ENCODE assay signal across 24 cellular contexts in genomic region chr5:129114539-129115193, GRCh38. TPM values are rescaled to one million over a fixed set of nuclear protein-coding genes. Genes with fewer than 3 reads are reported as not detected.
DNase-seq lines count a peak whose midpoint lies in the region; ATAC-seq, FAIRE-seq and TF ChIP-seq lines count a peak whose summit lies in the region.
"Had no signal": no experiment of that assay in that cellular context is flagged by ENCODE, and none has a peak within 500 bp of the region (broad histone marks: within the 10 kb centered on the region; RNA-seq: fewer than 3 reads in every experiment).

No MANE protein-coding gene starts in this region.

- in situ Hi-C loops in HepG2 (cut with HindIII; ENCODE audit: extremely low pct_ligation_motif_present, low pct_unique_long_range_greater_than_20kb) = loop anchor here (25.0 kb wide), 1 partner anchor 902 kb away; no protein-coding TSS in a partner anchor

- H3K4me1 Mint-ChIP-seq in CD8-positive, alpha-beta T cell (ENCODE audit: low read depth) = no peaks in the 10 kb centered on the region

- H3K27ac ChIP-seq in CD8-positive, alpha-beta T cell (ENCODE audit: low read depth, low read length) = no peak overlapping the region
- H3K27ac ChIP-seq in HepG2 (ENCODE audit: extremely low read length, insufficient read depth, low read length) = no peak overlapping the region
- H3K27ac ChIP-seq: BLaER1, KMS-11, PC-9 had no signal

- no peak for FAIRE-seq in HepG2 (lab: Jason Lieb, UNC)
- FAIRE-seq: D721Med, H54, HTR-8/SVneo had no signal

- H3K4me2 ChIP-seq in HepG2 (ENCODE audit: low read depth, low read length) = no peak overlapping the region
- H3K4me2 ChIP-seq: BLaER1, KMS-11, PC-9 had no signal

- no peaks in the 10 kb centered on the region for H3K79me2 ChIP-seq in HepG2 (ENCODE audit: insufficient read depth, low read length)

- no peak overlapping the region for H3K4me3 Mint-ChIP-seq in CD8-positive, alpha-beta T cell

- H4K20me1 ChIP-seq in HepG2 (ENCODE audit: insufficient read depth, low read length) = no peaks in the 10 kb centered on the region
- H4K20me1 ChIP-seq: BLaER1 had no signal

- no peaks in the 10 kb centered on the region for H3K9me3 Mint-ChIP-seq in activated naive CD4-positive, alpha-beta T cell treated with anti-CD3 and anti-CD28 coated beads, Interleukin-2, amount 50 U/mL, for 72 hours
- no peaks in the 10 kb centered on the region for H3K9me3 Mint-ChIP-seq in CD8-positive, alpha-beta T cell

- no peaks in the 10 kb centered on the region for H3K27me3 Mint-ChIP-seq in CD8-positive, alpha-beta T cell (ENCODE audit: low read depth)

- intact Hi-C loops in CD8-positive, alpha-beta T cell (cut with DNase I, micrococcal nuclease) = no loop called here
- intact Hi-C loops in HepG2 (cut with micrococcal nuclease; ENCODE audit: unreplicated experiment) = no loop called here

- H3K9ac ChIP-seq in HepG2 (ENCODE audit: insufficient read depth, low read depth, low read length) = no peak overlapping the region
- H3K9ac ChIP-seq: BLaER1, KMS-11 had no signal

- POLR2A ChIA-PET in CD8-positive, alpha-beta T cell (lab: Charles Lee) = interaction anchor here (0.6 kb wide), 1 partner anchor 16 kb away, joined by 3 read pairs; no protein-coding TSS in a partner anchor
- POLR2A ChIA-PET in HepG2 (lab: Yijun Ruan, JAX) = no interaction called here

- TSS peak; percentile 1 for BruUV-seq in HepG2 (replicated peaks; lab: Mats Ljungman, UMichigan)

- ATAC-seq in activated naive CD4-positive, alpha-beta T cell treated with anti-CD3 and anti-CD28 coated beads, Interleukin-2, amount 50 U/mL, for 72 hours = peak; percentile 31 to 88
- ATAC-seq in CD8-positive, alpha-beta T cell = peak; percentile 38
- ATAC-seq in HG02885 (IDR thresholded peaks at IDR 0.05; ENCODE audit: poor library complexity, unreplicated experiment) (peak; percentile 56), HepG2 (no peak), HG03135 (IDR thresholded peaks at IDR 0.05; ENCODE audit: unreplicated experiment) (no peak)

- H3K27me3 ChIP-seq in CD8-positive, alpha-beta T cell (ENCODE audit: insufficient read depth, low read length) = no peaks in the 10 kb centered on the region
- no peaks in the 10 kb centered on the region for H3K27me3 ChIP-seq in HepG2 (ENCODE audit: control insufficient read depth in 1 of 2, insufficient read depth in 2 of 2, low read length in 2 of 2)
- H3K27me3 ChIP-seq: BLaER1 had no signal

- no peaks in the 10 kb centered on the region for H3K9me3 ChIP-seq in CD8-positive, alpha-beta T cell (ENCODE audit: low read length)
- no peaks in the 10 kb centered on the region for H3K9me3 ChIP-seq in HepG2 (ENCODE audit: low read length)
- H3K9me3 ChIP-seq: BLaER1 had no signal

- TF ChIP-seq CTCF in CD8-positive, alpha-beta T cell (IDR thresholded peaks at IDR 0.05) = no peak
- TF ChIP-seq CTCF in HepG2 (CRISPR knock-in tag; IDR thresholded peaks at IDR 0.05) = no peak

- H3K4me3 ChIP-seq in CD8-positive, alpha-beta T cell (ENCODE audit: low read depth, low read length) = no peak overlapping the region
- H3K4me3 ChIP-seq in HepG2 (replicated peaks in 1 of 3; ENCODE audit: insufficient read depth in 1 of 3, low read depth in 2 of 3, low read length in 3 of 3) = no peak overlapping the region
- H3K4me3 ChIP-seq: BLaER1, PC-9 had no signal

- H3K27ac Mint-ChIP-seq in activated naive CD4-positive, alpha-beta T cell treated with anti-CD3 and anti-CD28 coated beads, Interleukin-2, amount 50 U/mL, for 72 hours = no peak overlapping the region
- no peak overlapping the region for H3K27ac Mint-ChIP-seq in CD8-positive, alpha-beta T cell

- no peak for TF ChIP-seq EP300 in HepG2 (IDR thresholded peaks at IDR 0.05; ENCODE audit: low read depth in 2 of 2, low read length in 2 of 2)
- TF ChIP-seq EP300 in HepG2 (CRISPR knock-in tag; IDR thresholded peaks at IDR 0.05; ENCODE audit: borderline replicate concordance) = no peak

- DNase-seq in activated naive CD4-positive, alpha-beta T cell treated with anti-CD3 and anti-CD28 coated beads, Interleukin-2, amount 50 U/mL, for 72 hours (ENCODE audit: low spot score in 2 of 2) = no peak
- DNase-seq in activated naive CD4-positive, alpha-beta T cell treated with anti-CD3 and anti-CD28 coated beads, Interleukin-2, amount 50 U/mL, for 16 hours = no peak
- DNase-seq in CD8-positive, alpha-beta T cell = no peak
- DNase-seq in HepG2 (ENCODE audit: low spot score) (no peak), HK-2 (ENCODE audit: unreplicated experiment) (no peak)
- DNase-seq: DMS53, EL, IMR-90, NCI-H1105, NCI-H146, NCI-H2029, NCI-H2227 treated with DMSO at 0.1 percent for 48 hours, NCI-H510A treated with DMSO at 0.1 percent for 48 hours, NCI-H748 treated with DMSO at 0.1 percent for 48 hours, PC-9, RPMI8226, SHP77 had no signal

- 97% methylated on average over 10 of the region's 10 CpGs for WGBS in HepG2 (ENCODE audit: low lambda C conversion rate)

- H3K4me1 ChIP-seq in CD8-positive, alpha-beta T cell (ENCODE audit: insufficient read depth, low read length) = no peaks in the 10 kb centered on the region
- H3K4me1 ChIP-seq in HepG2 (ENCODE audit: insufficient read depth, low read length) = no peaks in the 10 kb centered on the region
- H3K4me1 ChIP-seq: BLaER1 had no signal

- no peak for TF ChIP-seq POLR2A in HepG2 (IDR thresholded peaks at IDR 0.05; ENCODE audit: insufficient read depth in 1 of 2, low read depth in 2 of 2, low read length in 2 of 2)

- peaks cover 0 to 12% of the 10 kb centered on the region in 2 donors for H3K36me3 Mint-ChIP-seq in activated naive CD4-positive, alpha-beta T cell treated with anti-CD3 and anti-CD28 coated beads, Interleukin-2, amount 50 U/mL, for 72 hours
- peaks cover 36% of the 10 kb centered on the region for H3K36me3 Mint-ChIP-seq in CD8-positive, alpha-beta T cell

- H3K36me3 ChIP-seq in CD8-positive, alpha-beta T cell (ENCODE audit: insufficient read depth, low read length) = no peaks in the 10 kb centered on the region
- peaks cover 4 to 13% of the 10 kb centered on the region in 2 experiments; a peak in 2 of 5 replicates for H3K36me3 ChIP-seq in HepG2 (replicated peaks in 1 of 2; ENCODE audit: control insufficient read depth in 1 of 2, insufficient read depth in 2 of 2, low read length in 2 of 2)

- H2AFZ ChIP-seq in HepG2 (ENCODE audit: low read length) = no peak overlapping the region
- H2AFZ ChIP-seq: PC-9 had no signal

- no peak for TF ChIP-seq RAD21 in HepG2 (CRISPR knock-in tag; IDR thresholded peaks at IDR 0.05)

- CTCF ChIA-PET in CD8-positive, alpha-beta T cell (lab: Charles Lee) = no interaction called here
- CTCF ChIA-PET in HepG2 (lab: Yijun Ruan, JAX; ENCODE audit: low intra/inter-chr PET ratio, low total read pairs) = no interaction called here

TF ChIP-seq in HepG2, 621 proteins besides CTCF, POLR2A, EP300 and RAD21 (continues in another document):
- TF ChIP-seq ZFP36 (IDR thresholded peaks at IDR 0.05; ENCODE audit: borderline replicate concordance, low read depth, low read length, partially characterized antibody) = no peak
- TF ChIP-seq, protein P1, sequence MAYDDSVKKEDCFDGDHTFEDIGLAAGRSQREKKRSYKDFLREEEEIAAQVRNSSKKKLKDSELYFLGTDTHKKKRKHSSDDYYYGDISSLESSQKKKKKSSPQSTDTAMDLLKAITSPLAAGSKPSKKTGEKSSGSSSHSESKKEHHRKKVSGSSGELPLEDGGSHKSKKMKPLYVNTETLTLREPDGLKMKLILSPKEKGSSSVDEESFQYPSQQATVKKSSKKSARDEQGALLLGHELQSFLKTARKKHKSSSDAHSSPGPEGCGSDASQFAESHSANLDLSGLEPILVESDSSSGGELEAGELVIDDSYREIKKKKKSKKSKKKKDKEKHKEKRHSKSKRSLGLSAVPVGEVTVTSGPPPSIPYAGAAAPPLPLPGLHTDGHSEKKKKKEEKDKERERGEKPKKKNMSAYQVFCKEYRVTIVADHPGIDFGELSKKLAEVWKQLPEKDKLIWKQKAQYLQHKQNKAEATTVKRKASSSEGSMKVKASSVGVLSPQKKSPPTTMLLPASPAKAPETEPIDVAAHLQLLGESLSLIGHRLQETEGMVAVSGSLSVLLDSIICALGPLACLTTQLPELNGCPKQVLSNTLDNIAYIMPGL (CRISPR knock-in tag; IDR thresholded peaks at IDR 0.05; ENCODE audit: borderline replicate concordance in 1 of 2, low read depth in 1 of 2) = no peak
- no peak for TF ChIP-seq SAP130 (CRISPR knock-in tag; IDR thresholded peaks at IDR 0.05; ENCODE audit: low read depth)
- no peak for TF ChIP-seq IKZF4 (CRISPR knock-in tag; IDR thresholded peaks at IDR 0.05; ENCODE audit: borderline replicate concordance, low read depth, not compliant biosample characterization)
- no peak for TF ChIP-seq KLF13 (CRISPR knock-in tag; IDR thresholded peaks at IDR 0.05)
- TF ChIP-seq ZNF44 (CRISPR knock-in tag; IDR thresholded peaks at IDR 0.05) = no peak

RNA-seq across cellular contexts. Expression of gene ISOC1, which starts 20.1 kb away (rescaled TPM):
- total RNA-seq in activated naive CD4-positive, alpha-beta T cell treated with anti-CD3 and anti-CD28 coated beads, Interleukin-2, amount 50 U/mL, for 72 hours = 10 to 100 TPM; 18.5 to 24.0 TPM
- 1 to 10 TPM; 9.7 to 9.8 TPM for total RNA-seq in CD8-positive, alpha-beta T cell
- 51.3 and 65.0 TPM in 2 replicates for total RNA-seq in HepG2 (2016; rRNA removed; fragmentation: Illumina TruSeq; extraction: Trizol)
- 15.5 and 15.7 TPM in 2 replicates for total RNA-seq in HepG2 (2016; cell fraction: cytosol; rRNA removed; fragmentation: Illumina TruSeq; extraction: Trizol; ENCODE audit: low read depth)
- 51.7 and 63.3 TPM in 2 replicates for total RNA-seq in HepG2 (2016; cell fraction: insoluble cytoplasmic fraction; rRNA removed; fragmentation: Illumina TruSeq; extraction: Trizol)
- 27.2 and 27.5 TPM in 2 replicates for total RNA-seq in HepG2 (2016; cell fraction: membrane; rRNA removed; fragmentation: Illumina TruSeq; extraction: Trizol)
- total RNA-seq in HepG2 (2016; cell fraction: nucleus; rRNA removed; fragmentation: Illumina TruSeq; extraction: Trizol) = 35.1 and 38.5 TPM in 2 replicates
- polyA plus RNA-seq in HepG2 (2011; rRNA removed) = 22.1 and 25.7 TPM in 2 replicates
- 16.8 and 22.5 TPM in 2 replicates for polyA plus RNA-seq in HepG2 (2011; cell fraction: cytosol; rRNA removed)
- 11.6 and 11.8 TPM in 2 replicates for polyA plus RNA-seq in HepG2 (2011; cell fraction: nucleus; rRNA removed)
- 22.3 and 26.6 TPM in 2 replicates for polyA plus RNA-seq in HepG2 (2012)
- 6.3 and 8.5 TPM in 2 replicates for polyA plus RNA-seq in HepG2 (2016; cell fraction: cytosol; fragmentation: Illumina TruSeq; extraction: Trizol; ENCODE audit: low read depth)
- polyA plus RNA-seq in HepG2 (2016; cell fraction: insoluble cytoplasmic fraction; fragmentation: Illumina TruSeq; extraction: Trizol; ENCODE audit: low read depth) = 89.1 and 90.6 TPM in 2 replicates
- polyA plus RNA-seq in HepG2 (2016; cell fraction: membrane; fragmentation: Illumina TruSeq; extraction: Trizol; ENCODE audit: low read depth) = 21.1 and 21.2 TPM in 2 replicates
- 52.9 and 62.0 TPM in 2 replicates for polyA plus RNA-seq in HepG2 (2016; cell fraction: nucleus; fragmentation: Illumina TruSeq; extraction: Trizol; ENCODE audit: insufficient read depth, low read depth)
- polyA minus RNA-seq in HepG2 (2011; rRNA and poly(A)+ RNA removed; ENCODE audit: low replicate concordance) = 30.2 and 33.7 TPM in 2 replicates
- polyA minus RNA-seq in HepG2 (2011; cell fraction: cytosol; rRNA and poly(A)+ RNA removed) = 20.3 and 24.0 TPM in 2 replicates
- polyA minus RNA-seq in HepG2 (2011; cell fraction: nucleus; rRNA and poly(A)+ RNA removed) = 37.9 and 43.9 TPM in 2 replicates

Comparison
In these comparisons a context has a peak if more than half of its experiments do, and no peak if none do; other contexts are left out.
1. ATAC-seq: peak in activated naive CD4-positive, alpha-beta T cell treated with anti-CD3 and anti-CD28 coated beads, Interleukin-2, amount 50 U/mL, for 72 hours (2 of 2), CD8-positive, alpha-beta T cell (single experiment) and HG02885 (single experiment); none in HepG2 (single experiment) and HG03135 (single experiment).